ENCODE assay signal across 8 cellular contexts in genomic region chr19:5308471-5309437, GRCh38. TPM values are rescaled to one million over a fixed set of nuclear protein-coding genes. Genes with fewer than 3 reads are reported as not detected.
DNase-seq lines count a peak whose midpoint lies in the region; ATAC-seq and TF ChIP-seq lines count a peak whose summit lies in the region.

No MANE protein-coding gene starts in this region.

- in situ Hi-C loops in ACHN (cut with HindIII; ENCODE audit: low pct_ligation_motif_present, low pct_unique_long_range_greater_than_20kb, low sequenced_read_pairs): no loop called here

- no peak overlapping the region for H3K9ac ChIP-seq in endodermal cell (ENCODE audit: extremely low read depth, low read length, poor library complexity, severe bottlenecking)

- H3K4me3 Mint-ChIP-seq in endodermal cell (no peak overlapping the region), neural crest cell (no peak overlapping the region)

- H3K27me3 Mint-ChIP-seq in endodermal cell (ENCODE audit: insufficient read depth) (no peaks in the 10 kb centered on the region), neural crest cell (ENCODE audit: low read depth) (no peaks in the 10 kb centered on the region)

- ATAC-seq in GM21390 (IDR thresholded peaks at IDR 0.05; ENCODE audit: unreplicated experiment): no peak

- H3K27ac ChIP-seq in endodermal cell (ENCODE audit: low read depth, low read length): peak overlapping the region; percentile 74

- H3K4me1 ChIP-seq in endodermal cell (ENCODE audit: control insufficient read depth, insufficient read depth, low read length): no peaks in the 10 kb centered on the region

- no peak overlapping the region for H3K4me3 ChIP-seq in endodermal cell (ENCODE audit: low read length)

- no peaks in the 10 kb centered on the region for H3K9me3 ChIP-seq in endodermal cell (ENCODE audit: control insufficient read depth, low read length)

- TF ChIP-seq CTCF in endodermal cell (conservative IDR thresholded peaks at IDR 0.05) (no peak), neural crest cell (conservative IDR thresholded peaks at IDR 0.05) (no peak)

- DNase-seq in C1 segment of cervical spinal cord (lab: John Stamatoyannopoulos, UW) (peak; percentile 35 to 91 (median 72)), NCI-H446 (lab: John Stamatoyannopoulos, UW) (peak; percentile 94 to 95), endodermal cell (no peak), neural crest cell (ENCODE audit: low read depth, low spot score) (no peak), ACHN (no peak)
- DNase-seq in effector CD8-positive, alpha-beta T cell (lab: John Stamatoyannopoulos, UW): no peak
- DNase-seq in activated CD4-positive, CD25-positive, alpha-beta regulatory T cell treated with anti-CD3 and anti-CD28 coated beads, Interleukin-2, amount 50 U/mL, for 72 hours: no peak

- peaks cover 4% of the 10 kb centered on the region for H3K36me3 ChIP-seq in endodermal cell (ENCODE audit: control insufficient read depth, insufficient read depth, low read length)

- H3K36me3 Mint-ChIP-seq in endodermal cell (ENCODE audit: low read depth) (peaks cover 28% of the 10 kb centered on the region), neural crest cell (ENCODE audit: low read depth) (peaks cover 10% of the 10 kb centered on the region)

- peaks cover 2% of the 10 kb centered on the region for H3K4me1 Mint-ChIP-seq in endodermal cell
- peaks cover 24% of the 10 kb centered on the region for H3K4me1 Mint-ChIP-seq in neural crest cell

- no peaks in the 10 kb centered on the region for H3K27me3 ChIP-seq in endodermal cell (ENCODE audit: control insufficient read depth, insufficient read depth, low read length, poor library complexity, severe bottlenecking)

- H3K27ac Mint-ChIP-seq in endodermal cell (peak overlapping the region; percentile 78), neural crest cell (ENCODE audit: unreplicated experiment) (peak overlapping the region; percentile 50)

- H3K9me3 Mint-ChIP-seq in endodermal cell (no peaks in the 10 kb centered on the region), neural crest cell (no peaks in the 10 kb centered on the region)

- WGBS in endodermal cell (ENCODE audit: insufficient coverage in 1 of 2, insufficient read length in 1 of 2), 2 experiments: 87 to 88% methylated on average over 9 to 21 of the region's 21 CpGs

RNA-seq across cellular contexts. Expression of gene PTPRS, which starts 31.9 kb away (rescaled TPM):
- total RNA-seq in endodermal cell (100 to 1,000 TPM; 226 to 248 TPM), neural crest cell (333 and 357 TPM in 2 replicates)
- polyA plus RNA-seq in endodermal cell (2013, experiment 1 of 2): 178 TPM
- polyA plus RNA-seq in endodermal cell (2013, experiment 2 of 2): 175 TPM

Comparison
In these comparisons a context has a peak if more than half of its experiments do, and no peak if none do; other contexts are left out.
1. DNase-seq: peak in C1 segment of cervical spinal cord (14 of 14) and NCI-H446 (2 of 2); none in endodermal cell (single experiment), neural crest cell (single experiment), effector CD8-positive, alpha-beta T cell (single experiment), ACHN (single experiment) and activated CD4-positive, CD25-positive, alpha-beta regulatory T cell treated with anti-CD3 and anti-CD28 coated beads, Interleukin-2, amount 50 U/mL, for 72 hours (single experiment).